Comparison of ENCODE assay signal across 14 cellular contexts in the genomic region with DNA sequence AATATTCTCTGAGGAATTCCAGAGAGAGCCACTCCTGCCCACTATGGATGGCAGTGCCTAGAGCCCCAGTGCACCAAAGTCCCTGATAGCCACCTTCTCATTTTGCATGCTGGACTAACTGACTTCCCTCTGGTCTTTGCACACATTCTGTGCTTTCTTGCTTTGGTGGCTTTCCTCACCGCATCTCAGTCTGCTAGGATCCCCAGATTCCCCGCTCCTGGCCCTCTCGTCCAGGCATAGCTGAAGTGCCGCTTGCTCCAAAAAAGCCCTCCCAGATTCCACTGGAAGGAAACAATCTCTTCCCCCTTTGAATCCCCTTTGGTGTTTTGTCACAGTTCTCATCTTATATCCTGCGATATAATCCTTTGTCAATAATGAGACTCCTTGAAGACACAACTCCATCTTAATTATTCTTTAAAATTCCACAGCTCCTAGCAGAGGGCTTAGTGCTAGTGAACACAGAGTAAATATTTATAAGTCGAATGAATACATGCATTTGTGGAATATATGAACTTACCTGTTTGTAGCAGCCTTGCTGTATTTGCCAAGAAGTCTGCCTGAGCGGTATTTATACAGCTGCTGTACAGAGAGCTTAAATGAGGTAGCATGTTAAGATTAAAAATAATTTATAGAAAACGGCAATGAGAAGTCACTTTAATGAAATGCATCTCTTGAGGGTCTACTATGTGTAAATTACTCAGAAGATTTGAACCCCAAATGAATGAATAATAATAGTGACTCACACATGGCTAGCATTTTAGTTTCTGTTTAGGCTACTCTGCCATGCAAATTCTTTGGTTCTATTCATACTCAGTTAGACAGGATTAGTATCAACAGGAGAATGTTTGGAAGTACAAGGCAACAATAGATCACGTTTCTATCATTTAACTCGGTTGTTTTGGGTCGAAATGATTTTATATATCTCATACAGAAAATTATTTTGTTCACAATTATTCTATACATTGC.
DNase-seq lines count a peak whose midpoint lies in the region; ATAC-seq and TF ChIP-seq lines count a peak whose summit lies in the region.
"Had no signal": no experiment of that assay in that cellular context is flagged by ENCODE, and none has a peak within 500 bp of the region (broad histone marks: within the 10 kb centered on the region; RNA-seq: fewer than 3 reads in every experiment).

No MANE protein-coding gene starts in this region.

- intact Hi-C loops in activated CD4-positive, alpha-beta T cell treated with anti-CD3 and anti-CD28 coated beads, Interleukin-2, amount 10 ng/mL, durations not matched to agents 24 days and 14 days (cut with micrococcal nuclease), result no loop called here

- CTCF ChIA-PET in WTC11 (lab: Charles Lee), result no interaction called here

- H3K9ac ChIP-seq in HUES48 (ENCODE audit: low read depth, low read length), result no peak overlapping the region

- peak overlapping the region; percentile 52 for H3K27ac ChIP-seq in HUES48 (ENCODE audit: low read depth, low read length)
- no peak overlapping the region for H3K27ac ChIP-seq in caudate nucleus (ENCODE audit: low read depth, low read length)

- peaks cover 15% of the 10 kb centered on the region for H3K9me3 Mint-ChIP-seq in WTC11
- H3K9me3 Mint-ChIP-seq in activated CD4-positive, alpha-beta T cell treated with anti-CD3 and anti-CD28 coated beads, Interleukin-2, amount 10 ng/mL, durations not matched to agents 24 days and 14 days, result no peaks in the 10 kb centered on the region

- DNase-seq in DMS53 treated with DMSO at 0.1 percent for 48 hours (lab: John Stamatoyannopoulos, UW; ENCODE audit: unreplicated experiment), result peak; percentile 77
- DNase-seq in WTC11 (ENCODE audit: low spot score), result no peak
- DNase-seq in myocyte (ENCODE audit: low read depth), result peak; percentile 18
- no peak for DNase-seq in caudate nucleus (lab: John Stamatoyannopoulos, UW)
- no peak for DNase-seq in activated CD4-positive, alpha-beta T cell treated with anti-CD3 and anti-CD28 coated beads, Interleukin-2, amount 10 ng/mL, durations not matched to agents 24 days and 14 days
- no peak for DNase-seq in activated CD8-positive, alpha-beta memory T cell treated with anti-CD3 and anti-CD28 coated beads, Interleukin-2, amount 50 U/mL, for 48 hours
- no peak for DNase-seq in activated effector memory CD4-positive, alpha-beta T cell treated with Interleukin-2 at 50 U/mL for 16 hours
- DNase-seq: activated CD8-positive, alpha-beta memory T cell treated with anti-CD3 and anti-CD28 coated beads, Interleukin-2, amount 10 ng/mL, durations not matched to agents 7 days and 5 days; CD4-positive, alpha-beta memory T cell; NCI-H2171 treated with DMSO at 0.1 percent for 48 hours; stimulated activated CD4-positive, alpha-beta T cell treated with anti-CD3 and anti-CD28 coated beads, Interleukin-4, amount 100 ng/mL, for 4 hours; T-helper 17 cell; trophoblast cell had no signal

- H3K27ac Mint-ChIP-seq in WTC11, result peak overlapping the region; percentile 19; the same call in 1 of the 2 replicates
- no peak overlapping the region for H3K27ac Mint-ChIP-seq in activated CD4-positive, alpha-beta T cell treated with anti-CD3 and anti-CD28 coated beads, Interleukin-2, amount 10 ng/mL, durations not matched to agents 24 days and 14 days
- H3K27ac Mint-ChIP-seq: activated CD8-positive, alpha-beta memory T cell treated with anti-CD3 and anti-CD28 coated beads, Interleukin-2, amount 10 ng/mL, durations not matched to agents 7 days and 5 days; CD4-positive, alpha-beta memory T cell; T-helper 17 cell had no signal

- H3K36me3 ChIP-seq in HUES48 (ENCODE audit: control insufficient read depth, insufficient read depth, low read length), result no peaks in the 10 kb centered on the region

- no peaks in the 10 kb centered on the region for H3K27me3 Mint-ChIP-seq in WTC11 (ENCODE audit: low read depth)
- H3K27me3 Mint-ChIP-seq in activated CD4-positive, alpha-beta T cell treated with anti-CD3 and anti-CD28 coated beads, Interleukin-2, amount 10 ng/mL, durations not matched to agents 24 days and 14 days, result no peaks in the 10 kb centered on the region
- H3K27me3 Mint-ChIP-seq: activated CD8-positive, alpha-beta memory T cell treated with anti-CD3 and anti-CD28 coated beads, Interleukin-2, amount 10 ng/mL, durations not matched to agents 7 days and 5 days; CD4-positive, alpha-beta memory T cell; T-helper 17 cell had no signal

- H3K4me1 Mint-ChIP-seq in WTC11, result peaks cover 33% of the 10 kb centered on the region
- no peaks in the 10 kb centered on the region for H3K4me1 Mint-ChIP-seq in activated CD4-positive, alpha-beta T cell treated with anti-CD3 and anti-CD28 coated beads, Interleukin-2, amount 10 ng/mL, durations not matched to agents 24 days and 14 days
- H3K4me1 Mint-ChIP-seq: activated CD8-positive, alpha-beta memory T cell treated with anti-CD3 and anti-CD28 coated beads, Interleukin-2, amount 10 ng/mL, durations not matched to agents 7 days and 5 days; CD4-positive, alpha-beta memory T cell; T-helper 17 cell had no signal

- H3K9me3 ChIP-seq in HUES48 (ENCODE audit: control insufficient read depth, insufficient read depth, low read length), result peaks cover 8% of the 10 kb centered on the region; the same call in 1 of the 2 replicates

- H3K4me3 Mint-ChIP-seq in WTC11, result no peak overlapping the region
- no peak overlapping the region for H3K4me3 Mint-ChIP-seq in activated CD4-positive, alpha-beta T cell treated with anti-CD3 and anti-CD28 coated beads, Interleukin-2, amount 10 ng/mL, durations not matched to agents 24 days and 14 days
- H3K4me3 Mint-ChIP-seq: activated CD8-positive, alpha-beta memory T cell treated with anti-CD3 and anti-CD28 coated beads, Interleukin-2, amount 10 ng/mL, durations not matched to agents 7 days and 5 days; CD4-positive, alpha-beta memory T cell; T-helper 17 cell had no signal

- ATAC-seq in WTC11, result peak; percentile 26; the same call in 1 of the 2 replicates
- ATAC-seq: activated CD8-positive, alpha-beta memory T cell treated with anti-CD3 and anti-CD28 coated beads, Interleukin-2, amount 10 ng/mL, durations not matched to agents 7 days and 5 days; T-helper 17 cell had no signal

- no peak for TF ChIP-seq CTCF in WTC11 (IDR thresholded peaks at IDR 0.05)

- peaks cover 36% of the 10 kb centered on the region for H3K4me1 ChIP-seq in HUES48 (ENCODE audit: control insufficient read depth, insufficient read depth, low read length)

- POLR2A ChIA-PET in WTC11 (lab: Charles Lee), result no interaction called here

- no peaks in the 10 kb centered on the region for H3K27me3 ChIP-seq in HUES48 (ENCODE audit: control insufficient read depth, insufficient read depth, low read length)

- no peak overlapping the region for H3K4me3 ChIP-seq in HUES48 (ENCODE audit: low read depth, low read length)

- H3K36me3 Mint-ChIP-seq in WTC11, result peaks cover 11% of the 10 kb centered on the region
- H3K36me3 Mint-ChIP-seq in activated CD4-positive, alpha-beta T cell treated with anti-CD3 and anti-CD28 coated beads, Interleukin-2, amount 10 ng/mL, durations not matched to agents 24 days and 14 days (ENCODE audit: low read depth), result no peaks in the 10 kb centered on the region
- H3K36me3 Mint-ChIP-seq: activated CD8-positive, alpha-beta memory T cell treated with anti-CD3 and anti-CD28 coated beads, Interleukin-2, amount 10 ng/mL, durations not matched to agents 7 days and 5 days; CD4-positive, alpha-beta memory T cell had no signal

TF ChIP-seq in WTC11, 78 proteins besides CTCF, POLR2A, EP300 and RAD21:
- TF ChIP-seq ZNF423 (CRISPR knock-in tag; IDR thresholded peaks at IDR 0.05) (no peak), NR3C1 (CRISPR knock-in tag; conservative IDR thresholded peaks at IDR 0.05; ENCODE audit: low read depth) (no peak), ZNF396 (CRISPR knock-in tag; IDR thresholded peaks at IDR 0.05; ENCODE audit: borderline replicate concordance) (no peak), NFATC4 (CRISPR knock-in tag; IDR thresholded peaks at IDR 0.05) (no peak), ZNF281 (CRISPR knock-in tag; IDR thresholded peaks at IDR 0.05) (no peak), RORB (CRISPR knock-in tag; IDR thresholded peaks at IDR 0.05) (no peak), ATF6 (CRISPR knock-in tag; IDR thresholded peaks at IDR 0.05) (no peak)

Comparison
In these comparisons a context has a peak if more than half of its experiments do, and no peak if none do; other contexts are left out.
1. DNase-seq: peak in DMS53 treated with DMSO at 0.1 percent for 48 hours (single experiment) and myocyte (single experiment); none in WTC11 (single experiment), caudate nucleus (0 of 61), activated CD4-positive, alpha-beta T cell treated with anti-CD3 and anti-CD28 coated beads, Interleukin-2, amount 10 ng/mL, durations not matched to agents 24 days and 14 days (single experiment), activated CD8-positive, alpha-beta memory T cell treated with anti-CD3 and anti-CD28 coated beads, Interleukin-2, amount 50 U/mL, for 48 hours (single experiment) and activated effector memory CD4-positive, alpha-beta T cell treated with Interleukin-2 at 50 U/mL for 16 hours (single experiment).